In the genomic region with DNA sequence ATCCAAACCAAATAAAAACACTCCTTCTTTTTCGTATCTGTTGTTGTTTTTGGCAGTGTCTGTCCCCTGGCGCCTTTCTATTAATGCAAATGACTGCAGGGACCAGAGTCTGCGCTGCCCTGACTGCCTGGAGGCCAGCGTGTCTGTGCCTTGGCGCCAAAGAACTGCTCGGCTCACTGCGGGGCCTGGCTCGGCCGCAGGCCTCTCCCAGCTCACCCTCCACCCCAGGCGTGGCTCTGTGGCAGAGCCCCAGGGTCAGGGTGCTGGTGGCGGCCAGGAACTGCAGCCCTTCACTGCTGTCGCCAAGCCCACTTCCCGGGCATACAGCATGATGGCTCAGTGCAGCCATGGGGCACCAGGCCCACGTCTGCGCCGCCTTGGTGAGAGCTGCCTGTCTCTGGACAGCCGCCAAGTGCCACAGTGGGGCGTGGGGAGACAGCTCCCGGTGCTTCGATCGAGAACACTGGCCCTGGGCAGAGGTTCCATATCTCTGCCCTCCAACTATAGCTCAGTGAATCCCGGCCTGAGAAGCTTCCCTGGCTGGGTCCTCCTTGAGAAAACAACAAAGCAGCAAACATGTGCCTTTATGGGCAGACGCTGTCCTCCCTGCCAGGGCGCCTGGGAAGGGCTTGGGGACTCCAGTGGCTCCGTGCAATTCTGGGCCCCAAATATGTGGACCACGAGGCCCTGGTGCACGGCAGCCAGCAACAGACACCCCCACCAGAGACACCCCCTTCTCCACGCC, we compare ENCODE assay signal across 10 cellular contexts. TPM values are rescaled to one million over a fixed set of nuclear protein-coding genes. Genes with fewer than 3 reads are reported as not detected.
DNase-seq lines count a peak whose midpoint lies in the region; ATAC-seq and TF ChIP-seq lines count a peak whose summit lies in the region.
"Had no signal": no experiment of that assay in that cellular context is flagged by ENCODE, and none has a peak within 500 bp of the region (broad histone marks: within the 10 kb centered on the region; RNA-seq: fewer than 3 reads in every experiment).

No MANE protein-coding gene starts in this region.

- H3K27me3 ChIP-seq in testis = no peaks in the 10 kb centered on the region

- H3K9me3 ChIP-seq in testis = no peaks in the 10 kb centered on the region

- peaks cover 37% of the 10 kb centered on the region for H3K4me1 ChIP-seq in testis

- intact Hi-C loops in left colon (cut with DNase I, micrococcal nuclease) = no loop called here
- intact Hi-C loops in testis (cut with DNase I; ENCODE audit: low total_unique reads) = no loop called here

- 46 to 54% methylated on average over 14 to 27 of the region's 28 CpGs for WGBS in testis, 2 donors

- H3K36me3 ChIP-seq in testis (ENCODE audit: low read depth, missing control alignments) = no peaks in the 10 kb centered on the region

- H3K4me3 ChIP-seq in testis = no peak overlapping the region

- ATAC-seq in left colon (peak; percentile 56), GM18867 (IDR thresholded peaks at IDR 0.05; ENCODE audit: unreplicated experiment) (no peak), HG03095 (IDR thresholded peaks at IDR 0.05; ENCODE audit: unreplicated experiment) (no peak)

- DNase-seq in NCI-H1694 treated with DMSO at 0.1 percent for 48 hours (lab: John Stamatoyannopoulos, UW) (peak; percentile 21), left colon (peak; percentile 85 to 87), testis (peak; percentile 55), GF-D8 (lab: John Stamatoyannopoulos, UW) (no peak)
- DNase-seq: DMS79, NCI-H1105 treated with DMSO at 0.1 percent for 48 hours had no signal

- H3K27ac ChIP-seq in cingulate gyrus (ENCODE audit: low read depth, low read length) = peak overlapping the region; percentile 47
- peak overlapping the region; percentile 56 to 63 for H3K27ac ChIP-seq in testis

- no peak for TF ChIP-seq POLR2A in testis (IDR thresholded peaks at IDR 0.05)

- no peak for TF ChIP-seq CTCF in testis (IDR thresholded peaks at IDR 0.05)

RNA-seq across cellular contexts. Expression of a gene that starts 11.1 kb away (rescaled TPM):
- 100 to 1,000 TPM; 302 to 322 TPM for total RNA-seq in left colon
- 10 to 100 TPM; 60.6 to 64.1 TPM for total RNA-seq in testis
- 80.5 TPM for polyA plus RNA-seq in testis (ENCODE audit: insufficient read depth, low read depth, low replicate concordance)

RNA-seq across cellular contexts. Expression of a gene that starts 18.8 kb away (rescaled TPM):
- 100 to 1,000 TPM; 687 to 857 TPM for total RNA-seq in left colon
- 100 to 1,000 TPM; 498 to 845 TPM for total RNA-seq in testis
- polyA plus RNA-seq in testis (ENCODE audit: insufficient read depth, low read depth, low replicate concordance) = 328 TPM

RNA-seq across cellular contexts. Expression of a gene that starts 25.5 kb away (rescaled TPM):
- 10 to 100 TPM; 14.6 to 16.7 TPM for total RNA-seq in left colon
- total RNA-seq in testis = 1 to 10 TPM; 9.1 to 9.8 TPM
- polyA plus RNA-seq in testis (ENCODE audit: insufficient read depth, low read depth, low replicate concordance) = 22.5 TPM
- total RNA-seq: OCI-LY7 had no signal

Comparison
In these comparisons a context has a peak if more than half of its experiments do, and no peak if none do; other contexts are left out.
1. RNA of a gene that starts 11.1 kb away (total RNA-seq): 302 to 322 TPM in left colon; 60.6 to 64.1 TPM in testis; every median in the first group is over 4 times any median in the second.